8 cellular contexts compared by ENCODE assay signal in genomic region chr1:155320661-155321576, GRCh38. TPM values are rescaled to one million over a fixed set of nuclear protein-coding genes. Genes with fewer than 3 reads are reported as not detected.
DNase-seq lines count a peak whose midpoint lies in the region; ATAC-seq and TF ChIP-seq lines count a peak whose summit lies in the region.

Gene RUSC1, plus strand, starts transcription at chr1:155320894. Its CDS starts 880 bp downstream, at chr1:155321774.

- H3K27me3 ChIP-seq in SU-DHL-6 (ENCODE audit: low read length), result no peaks in the 10 kb centered on the region

- TF ChIP-seq CTCF in SU-DHL-6 (IDR thresholded peaks at IDR 0.05; ENCODE audit: insufficient read depth, low read length, poor library complexity, severe bottlenecking) (no peak), omental fat pad (IDR thresholded peaks at IDR 0.05) (no peak)

- 0 out of 2 replicates have a peak within 1 kb of the TSS, but pooled peaks have one; percentile 19 for H3K27ac ChIP-seq in SU-DHL-6 (ENCODE audit: low read depth, low read length)
- peak within 1 kb of the TSS; percentile 86 for H3K27ac ChIP-seq in temporal lobe (ENCODE audit: low read depth, low read length)

- no peaks in the 10 kb centered on the region for H4K20me1 ChIP-seq in SU-DHL-6 (ENCODE audit: low read depth, low read length)

- no peaks in the 10 kb centered on the region for H3K36me3 ChIP-seq in SU-DHL-6 (ENCODE audit: low read length)

- intact Hi-C loops in head of caudate nucleus (cut with DNase I), result loop anchor here (5.0 kb wide), 1 partner anchor 44 kb away; the partner anchor contains the start of gene HCN3

- ATAC-seq in omental fat pad (ENCODE audit: low FRiP score) (no peak), GM21825 (IDR thresholded peaks at IDR 0.05; ENCODE audit: unreplicated experiment) (no peak)

- no peaks in the 10 kb centered on the region for H3K9me2 ChIP-seq in SU-DHL-6 (replicated peaks; ENCODE audit: insufficient read depth, low read length)

- no peak within 1 kb of the TSS for H3K9ac ChIP-seq in SU-DHL-6 (ENCODE audit: low read length)

- H3K9me3 ChIP-seq in SU-DHL-6 (ENCODE audit: insufficient read depth, low read length), result no peaks in the 10 kb centered on the region

- no peak within 1 kb of the TSS for H2AFZ ChIP-seq in SU-DHL-6 (ENCODE audit: low read depth, low read length, severe bottlenecking)

- H3K79me2 ChIP-seq in SU-DHL-6 (ENCODE audit: insufficient read depth, low read length), result no peaks in the 10 kb centered on the region

- H3F3A ChIP-seq in SU-DHL-6 (ENCODE audit: insufficient read depth), result peaks cover 26% of the 10 kb centered on the region

- peak within 1 kb of the TSS; percentile 25 for H3K4me2 ChIP-seq in SU-DHL-6 (ENCODE audit: low read depth, low read length, poor library complexity, severe bottlenecking)

- H3K4me3 ChIP-seq in SU-DHL-6 (ENCODE audit: insufficient read depth, low read length, poor library complexity, severe bottlenecking), result no peak within 1 kb of the TSS

- DNase-seq in GOT3 (lab: John Stamatoyannopoulos, UW) (peak; percentile 30), head of caudate nucleus (peak; percentile 80 to 95 (median 89)), omental fat pad (ENCODE audit: low spot score) (peak; percentile 55), UCSD-AML1 (lab: John Stamatoyannopoulos, UW; ENCODE audit: unreplicated experiment) (no peak)
- DNase-seq in activated naive CD8-positive, alpha-beta T cell treated with anti-CD3 and anti-CD28 coated beads, Interleukin-2, amount 50 U/mL, for 16 hours (ENCODE audit: low read depth, low spot score), result peak; percentile 40

RNA-seq across cellular contexts. Expression of gene RUSC1, which starts in this region (rescaled TPM):
- total RNA-seq in omental fat pad, result 10 to 100 TPM; 11.5 to 21.1 (median 12.5) TPM
- total RNA-seq in temporal lobe, result 47.7 TPM
